ENCODE assay signal across 8 cellular contexts in genomic region chr13:42969558-42970172, GRCh38. TPM values are rescaled to one million over a fixed set of nuclear protein-coding genes. Genes with fewer than 3 reads are reported as not detected.
A peak's percentile ranks its signal among the peaks of the same experiment; 100 is the strongest.
DNase-seq lines count a peak whose midpoint lies in the region; ATAC-seq and TF ChIP-seq lines count a peak whose summit lies in the region.

No MANE protein-coding gene starts in this region.

- ATAC-seq in GM19035 (IDR thresholded peaks at IDR 0.05; ENCODE audit: unreplicated experiment) (peak; percentile 49), HG02642 (IDR thresholded peaks at IDR 0.05; ENCODE audit: poor library complexity, unreplicated experiment) (no peak)
- peak; percentile 67 to 74 for ATAC-seq in activated CD4-positive, CD25-positive, alpha-beta regulatory T cell treated with anti-CD3 and anti-CD28 coated beads, Interleukin-2, amount 50 U/mL, for 24 hours

- peak; percentile 82 for TF ChIP-seq CTCF in AG09309 (IDR thresholded peaks at IDR 0.05; ENCODE audit: control insufficient read depth, insufficient read depth, low read depth, low read length, missing control alignments)
- peak; percentile 83 for TF ChIP-seq CTCF in kidney epithelial cell (IDR thresholded peaks at IDR 0.05; ENCODE audit: insufficient read depth, low read length, poor library complexity, severe bottlenecking)

- DNase-seq in AG09309 (ENCODE audit: low read depth) = no peak
- DNase-seq in NCI-H1694 (lab: John Stamatoyannopoulos, UW) = peak; percentile 35
- peak; percentile 68 for DNase-seq in central memory CD4-positive, alpha-beta T cell
- DNase-seq in kidney epithelial cell (ENCODE audit: low read depth) = no peak
- DNase-seq in stimulated activated CD4-positive, alpha-beta T cell treated with anti-CD3 and anti-CD28 coated beads, Interleukin-2, amount 100 ng/mL, for 24 hours = peak; percentile 89 to 90

- H3K27me3 ChIP-seq in kidney epithelial cell (ENCODE audit: control insufficient read depth, insufficient read depth, low read length) = no peaks in the 10 kb centered on the region

- no peak overlapping the region for H3K4me3 ChIP-seq in AG09309 (ENCODE audit: control insufficient read depth, low read depth, low read length)
- no peak overlapping the region for H3K4me3 ChIP-seq in kidney epithelial cell (ENCODE audit: low read depth, low read length)

- H3K36me3 ChIP-seq in kidney epithelial cell (ENCODE audit: control insufficient read depth, insufficient read depth, low read length) = no peaks in the 10 kb centered on the region

RNA-seq across cellular contexts. Expression of gene EPSTI1, which starts 22.4 kb away (rescaled TPM):
- total RNA-seq in kidney epithelial cell = 2.5 and 5.6 TPM in 2 replicates

RNA-seq across cellular contexts. Expression of gene DNAJC15, which starts 53.7 kb away (rescaled TPM):
- 16.0 and 23.8 TPM in 2 replicates for total RNA-seq in kidney epithelial cell

Comparison
In these comparisons a context has a peak if more than half of its experiments do, and no peak if none do; other contexts are left out.
1. DNase-seq: peak in NCI-H1694 (single experiment), central memory CD4-positive, alpha-beta T cell (single experiment) and stimulated activated CD4-positive, alpha-beta T cell treated with anti-CD3 and anti-CD28 coated beads, Interleukin-2, amount 100 ng/mL, for 24 hours (2 of 2); none in AG09309 (single experiment) and kidney epithelial cell (single experiment).